In genomic region chr9:36345103-36345846, GRCh38 we compare ENCODE assay signal across 19 cellular contexts. TPM values are rescaled to one million over a fixed set of nuclear protein-coding genes. Genes with fewer than 3 reads are reported as not detected.
DNase-seq lines count a peak whose midpoint lies in the region; ATAC-seq and TF ChIP-seq lines count a peak whose summit lies in the region.
"Had no signal": no experiment of that assay in that cellular context is flagged by ENCODE, and none has a peak within 500 bp of the region (broad histone marks: within the 10 kb centered on the region; RNA-seq: fewer than 3 reads in every experiment).

No MANE protein-coding gene starts in this region.

- H3K9ac ChIP-seq in endodermal cell (ENCODE audit: extremely low read depth, low read length, poor library complexity, severe bottlenecking) = no peak overlapping the region

- TF ChIP-seq CTCF in PC-9 (conservative IDR thresholded peaks at IDR 0.05) (0 out of 2 replicates have a peak, but pooled peaks have one; percentile 19), endodermal cell (conservative IDR thresholded peaks at IDR 0.05) (peak; percentile 69), neural crest cell (conservative IDR thresholded peaks at IDR 0.05) (peak; percentile 34), gastroesophageal sphincter (IDR thresholded peaks at IDR 0.05) (no peak)

- H3K27me3 ChIP-seq in PC-9 (ENCODE audit: insufficient read depth, low read depth) = no peaks in the 10 kb centered on the region
- H3K27me3 ChIP-seq in endodermal cell (ENCODE audit: control insufficient read depth, insufficient read depth, low read length, poor library complexity, severe bottlenecking) = no peaks in the 10 kb centered on the region
- H3K27me3 ChIP-seq in effector memory CD4-positive, alpha-beta T cell (replicated peaks; ENCODE audit: control insufficient read depth, insufficient read depth, low read length, poor library complexity, severe bottlenecking) = no peaks in the 10 kb centered on the region
- no peaks in the 10 kb centered on the region for H3K27me3 ChIP-seq in gastroesophageal sphincter
- H3K27me3 ChIP-seq: ascending aorta, testis had no signal

- H3K4me3 Mint-ChIP-seq in endodermal cell (no peak overlapping the region), neural crest cell (no peak overlapping the region)
- H3K4me3 Mint-ChIP-seq in activated CD4-positive, alpha-beta T cell treated with anti-CD3 and anti-CD28 coated beads for 36 hours = no peak overlapping the region
- H3K4me3 Mint-ChIP-seq: activated naive CD4-positive, alpha-beta T cell treated with anti-CD3 and anti-CD28 coated beads, Interleukin-2, amount 10 ng/mL, durations not matched to agents 7 days and 5 days; mesothelial cell of epicardium; stimulated activated memory B cell treated with anti-CD40 and anti-IgM and Interleukin-4, amounts not matched to agents 10 μg/mL and 1 μg/mL and 100 μg/mL, for 72 hours had no signal

- WGBS in endodermal cell (ENCODE audit: insufficient coverage in 1 of 2, insufficient read length in 1 of 2), 2 experiments = 93 to 95% methylated on average over 4 to 6 of the region's 6 CpGs
- WGBS in gastroesophageal sphincter (ENCODE audit: low coverage in 1 of 2), 2 donors = 78 to 90% methylated on average over 6 of the region's 6 CpGs

- H3K79me2 ChIP-seq in PC-9 (ENCODE audit: low read depth) = no peaks in the 10 kb centered on the region

- no peaks in the 10 kb centered on the region for H3K27me3 Mint-ChIP-seq in endodermal cell (ENCODE audit: insufficient read depth)
- H3K27me3 Mint-ChIP-seq in neural crest cell (ENCODE audit: low read depth) = no peaks in the 10 kb centered on the region
- H3K27me3 Mint-ChIP-seq in activated CD4-positive, alpha-beta T cell treated with anti-CD3 and anti-CD28 coated beads for 36 hours = no peaks in the 10 kb centered on the region
- H3K27me3 Mint-ChIP-seq: activated naive CD4-positive, alpha-beta T cell treated with anti-CD3 and anti-CD28 coated beads, Interleukin-2, amount 10 ng/mL, durations not matched to agents 7 days and 5 days; stimulated activated memory B cell treated with anti-CD40 and anti-IgM and Interleukin-4, amounts not matched to agents 10 μg/mL and 1 μg/mL and 100 μg/mL, for 72 hours had no signal

- no peak for TF ChIP-seq EP300 in gastroesophageal sphincter (IDR thresholded peaks at IDR 0.05)

- H3K9me3 ChIP-seq in PC-9 (ENCODE audit: insufficient read depth, low read depth) (no peaks in the 10 kb centered on the region), endodermal cell (ENCODE audit: control insufficient read depth, low read length) (no peaks in the 10 kb centered on the region), gastroesophageal sphincter (no peaks in the 10 kb centered on the region)
- no peaks in the 10 kb centered on the region for H3K9me3 ChIP-seq in effector memory CD4-positive, alpha-beta T cell (ENCODE audit: control insufficient read depth, low read length)
- H3K9me3 ChIP-seq: ascending aorta, testis had no signal

- H3K4me3 ChIP-seq in PC-9 (no peak overlapping the region), endodermal cell (ENCODE audit: low read length) (no peak overlapping the region), gastroesophageal sphincter (no peak overlapping the region)
- H3K4me3 ChIP-seq in effector memory CD4-positive, alpha-beta T cell (ENCODE audit: insufficient read depth, low read depth, low read length, poor library complexity, severe bottlenecking) = no peak overlapping the region
- H3K4me3 ChIP-seq: ascending aorta, testis had no signal

- peak overlapping the region; percentile 76 for H3K27ac Mint-ChIP-seq in endodermal cell
- H3K27ac Mint-ChIP-seq in neural crest cell (ENCODE audit: unreplicated experiment) = no peak overlapping the region
- H3K27ac Mint-ChIP-seq in activated CD4-positive, alpha-beta T cell treated with anti-CD3 and anti-CD28 coated beads for 36 hours = no peak overlapping the region
- H3K27ac Mint-ChIP-seq: activated naive CD4-positive, alpha-beta T cell treated with anti-CD3 and anti-CD28 coated beads, Interleukin-2, amount 10 ng/mL, durations not matched to agents 7 days and 5 days; mesothelial cell of epicardium; stimulated activated memory B cell treated with anti-CD40 and anti-IgM and Interleukin-4, amounts not matched to agents 10 μg/mL and 1 μg/mL and 100 μg/mL, for 72 hours had no signal

- H3K4me1 ChIP-seq in PC-9 (replicated peaks; ENCODE audit: insufficient read depth) = no peaks in the 10 kb centered on the region
- H3K4me1 ChIP-seq in endodermal cell (ENCODE audit: control insufficient read depth, insufficient read depth, low read length) = no peaks in the 10 kb centered on the region
- no peaks in the 10 kb centered on the region for H3K4me1 ChIP-seq in effector memory CD4-positive, alpha-beta T cell (ENCODE audit: control insufficient read depth, insufficient read depth, low read length, poor library complexity, severe bottlenecking)
- H3K4me1 ChIP-seq in gastroesophageal sphincter = no peaks in the 10 kb centered on the region
- H3K4me1 ChIP-seq: ascending aorta, testis had no signal

- POLR2A ChIA-PET in PC-9 (lab: Charles Lee; ENCODE audit: unreplicated experiment) = no interaction called here
- POLR2A ChIA-PET in activated CD4-positive, alpha-beta T cell treated with anti-CD3 and anti-CD28 coated beads for 36 hours (lab: Charles Lee) = no interaction called here

- BruUV-seq in PC-9 (replicated peaks; lab: Mats Ljungman, UMichigan) = no TSS peak

- CTCF ChIA-PET in PC-9 (lab: Charles Lee) = no interaction called here
- CTCF ChIA-PET in activated CD4-positive, alpha-beta T cell treated with anti-CD3 and anti-CD28 coated beads for 36 hours (lab: Charles Lee) = interaction anchor here (2.3 kb wide), 1 partner anchor 61 kb away, joined by 6 read pairs; no protein-coding TSS in a partner anchor

- H3K9me3 Mint-ChIP-seq in endodermal cell (no peaks in the 10 kb centered on the region), neural crest cell (no peaks in the 10 kb centered on the region)
- no peaks in the 10 kb centered on the region for H3K9me3 Mint-ChIP-seq in activated CD4-positive, alpha-beta T cell treated with anti-CD3 and anti-CD28 coated beads for 36 hours (ENCODE audit: low read depth)
- H3K9me3 Mint-ChIP-seq: activated naive CD4-positive, alpha-beta T cell treated with anti-CD3 and anti-CD28 coated beads, Interleukin-2, amount 10 ng/mL, durations not matched to agents 7 days and 5 days; mesothelial cell of epicardium; stimulated activated memory B cell treated with anti-CD40 and anti-IgM and Interleukin-4, amounts not matched to agents 10 μg/mL and 1 μg/mL and 100 μg/mL, for 72 hours had no signal

- H3K36me3 Mint-ChIP-seq in endodermal cell (ENCODE audit: low read depth) = peaks cover 82% of the 10 kb centered on the region
- H3K36me3 Mint-ChIP-seq in neural crest cell (ENCODE audit: low read depth) = peaks cover 39% of the 10 kb centered on the region
- H3K36me3 Mint-ChIP-seq in activated CD4-positive, alpha-beta T cell treated with anti-CD3 and anti-CD28 coated beads for 36 hours (ENCODE audit: low read depth) = peaks cover 42% of the 10 kb centered on the region

- intact Hi-C loops in PC-9 (cut with micrococcal nuclease; ENCODE audit: unreplicated experiment) = no loop called here
- intact Hi-C loops in activated CD4-positive, alpha-beta T cell treated with anti-CD3 and anti-CD28 coated beads for 36 hours (cut with DNase I, micrococcal nuclease) = no loop called here

- H3K9me2 ChIP-seq in PC-9 (ENCODE audit: insufficient read depth) = no peaks in the 10 kb centered on the region

- no peak for TF ChIP-seq POLR2A in gastroesophageal sphincter (IDR thresholded peaks at IDR 0.05)

- no peaks in the 10 kb centered on the region for H3F3A ChIP-seq in PC-9 (ENCODE audit: insufficient read depth, low read depth)

- H3K4me1 Mint-ChIP-seq in endodermal cell (no peaks in the 10 kb centered on the region), neural crest cell (no peaks in the 10 kb centered on the region)
- H3K4me1 Mint-ChIP-seq in activated CD4-positive, alpha-beta T cell treated with anti-CD3 and anti-CD28 coated beads for 36 hours = peaks cover 9% of the 10 kb centered on the region
- H3K4me1 Mint-ChIP-seq: mesothelial cell of epicardium; stimulated activated memory B cell treated with anti-CD40 and anti-IgM and Interleukin-4, amounts not matched to agents 10 μg/mL and 1 μg/mL and 100 μg/mL, for 72 hours had no signal

- no peak overlapping the region for H2AFZ ChIP-seq in PC-9

- no peak overlapping the region for H3K4me2 ChIP-seq in PC-9

- H3K36me3 ChIP-seq in PC-9 (ENCODE audit: low read depth) = 0 out of 2 replicates have a peak, but pooled peaks cover 5% of the 10 kb centered on the region
- peaks cover 84% of the 10 kb centered on the region for H3K36me3 ChIP-seq in endodermal cell (ENCODE audit: control insufficient read depth, insufficient read depth, low read length)
- H3K36me3 ChIP-seq in effector memory CD4-positive, alpha-beta T cell (ENCODE audit: control insufficient read depth, insufficient read depth, low read length) = peaks cover 71% of the 10 kb centered on the region
- peaks cover 0 to 97% of the 10 kb centered on the region in 2 donors for H3K36me3 ChIP-seq in gastroesophageal sphincter

- ATAC-seq in GM21390 (IDR thresholded peaks at IDR 0.05; ENCODE audit: unreplicated experiment) = no peak
- no peak for ATAC-seq in gastroesophageal sphincter
- ATAC-seq in activated CD4-positive, alpha-beta T cell treated with anti-CD3 and anti-CD28 coated beads for 36 hours = no peak
- ATAC-seq: Right ventricle myocardium inferior; stimulated activated memory B cell treated with anti-CD40 and anti-IgM and Interleukin-4, amounts not matched to agents 10 μg/mL and 1 μg/mL and 100 μg/mL, for 72 hours had no signal

- H3K27ac ChIP-seq in PC-9 (no peak overlapping the region), endodermal cell (ENCODE audit: low read depth, low read length) (no peak overlapping the region), gastroesophageal sphincter (no peak overlapping the region)
- no peak overlapping the region for H3K27ac ChIP-seq in effector memory CD4-positive, alpha-beta T cell (ENCODE audit: insufficient read depth, low read length, poor library complexity, severe bottlenecking)
- H3K27ac ChIP-seq: ascending aorta, testis had no signal

- DNase-seq in ELF-1 (ENCODE audit: low read depth, low spot score) (peak; percentile 39), PC-9 (no peak), endodermal cell (peak; percentile 64), neural crest cell (ENCODE audit: low read depth, low spot score) (no peak)
- no peak for DNase-seq in effector memory CD4-positive, alpha-beta T cell
- DNase-seq in activated CD4-positive, alpha-beta T cell treated with anti-CD3 and anti-CD28 coated beads for 36 hours = no peak
- DNase-seq: activated CD4-positive, alpha-beta T cell treated with anti-CD3 and anti-CD28 coated beads, Interleukin-2, amount 50 U/mL, for 1 hour; activated naive CD4-positive, alpha-beta T cell treated with anti-CD3 and anti-CD28 coated beads, Interleukin-2, amount 10 ng/mL, durations not matched to agents 7 days and 5 days; hippocampal formation; NCI-H1105; NCI-H2107; NCI-H510A treated with DMSO at 0.1 percent for 48 hours; testis had no signal

- H4K20me1 ChIP-seq in PC-9 (ENCODE audit: insufficient read depth) = no peaks in the 10 kb centered on the region

RNA-seq across cellular contexts. Expression of gene RNF38, which starts 54.8 kb away (rescaled TPM):
- total RNA-seq in PC-9 (2021) (15.2 and 17.5 TPM in 2 replicates), endodermal cell (10 to 100 TPM; 47.5 to 49.7 TPM), neural crest cell (55.7 and 63.8 TPM in 2 replicates), gastroesophageal sphincter (10 to 100 TPM; 38.9 to 57.4 (median 54.6) TPM)
- 51.3 TPM for polyA plus RNA-seq in endodermal cell (2013, experiment 1 of 2)
- polyA plus RNA-seq in endodermal cell (2013, experiment 2 of 2) = 43.0 TPM
- 10 to 100 TPM; 26.7 to 40.0 TPM for total RNA-seq in activated CD4-positive, alpha-beta T cell treated with anti-CD3 and anti-CD28 coated beads for 36 hours

Comparison
In these comparisons a context has a peak if more than half of its experiments do, and no peak if none do; other contexts are left out.
1. DNase-seq: peak in ELF-1 (single experiment) and endodermal cell (single experiment); none in PC-9 (0 of 2), neural crest cell (single experiment), effector memory CD4-positive, alpha-beta T cell (0 of 3) and activated CD4-positive, alpha-beta T cell treated with anti-CD3 and anti-CD28 coated beads for 36 hours (single experiment).
2. CTCF ChIP-seq: peak in PC-9 (single experiment), endodermal cell (single experiment) and neural crest cell (single experiment); none in gastroesophageal sphincter (0 of 4).